In genomic region chr19:4471400-4472173, GRCh38 we compare ENCODE assay signal across 8 cellular contexts. TPM values are rescaled to one million over a fixed set of nuclear protein-coding genes. Genes with fewer than 3 reads are reported as not detected.
A peak's percentile ranks its signal among the peaks of the same experiment; 100 is the strongest.
DNase-seq lines count a peak whose midpoint lies in the region; ATAC-seq and TF ChIP-seq lines count a peak whose summit lies in the region.

No MANE protein-coding gene starts in this region.

- H3K4me3 ChIP-seq in ovary (peak overlapping the region; percentile 99), thyroid gland (replicated peaks in 1 of 3) (peak overlapping the region in 2 of 3 donors; percentile 27 to 97)

- intact Hi-C loops in Right ventricle myocardium superior (cut with DNase I), result no loop called here
- intact Hi-C loops in ovary (cut with DNase I), result no loop called here
- intact Hi-C loops in thyroid gland (cut with DNase I), result loop anchor here (2.0 kb wide), 1 partner anchor 13 kb away; no protein-coding TSS in a partner anchor

- H3K27me3 ChIP-seq in ovary, result no peaks in the 10 kb centered on the region
- no peaks in the 10 kb centered on the region for H3K27me3 ChIP-seq in thyroid gland

- peaks cover 19% of the 10 kb centered on the region for H3K4me1 Mint-ChIP-seq in activated naive CD8-positive, alpha-beta T cell treated with anti-CD3 and anti-CD28 coated beads, Interleukin-2, amount 10 ng/mL, durations not matched to agents 7 days and 5 days

- 1% methylated on average over 33 of the region's 33 CpGs for WGBS in ovary, 3 donors
- WGBS in thyroid gland, 2 donors, result 1% methylated on average over 31 to 32 of the region's 33 CpGs

- no peaks in the 10 kb centered on the region for H3K9me3 Mint-ChIP-seq in activated naive CD8-positive, alpha-beta T cell treated with anti-CD3 and anti-CD28 coated beads, Interleukin-2, amount 10 ng/mL, durations not matched to agents 7 days and 5 days

- no peak for TF ChIP-seq EP300 in ovary (IDR thresholded peaks at IDR 0.05)

- POLR2A ChIA-PET in GM10248 (lab: Yijun Ruan, JAX), result interaction anchor here (0.5 to 1.5 kb wide), 5 partner anchors 10 to 162 kb away, joined by 3 to 6 read pairs (median 4); partner anchors contain the start of gene CHAF1A
- POLR2A ChIA-PET in activated naive CD8-positive, alpha-beta T cell treated with anti-CD3 and anti-CD28 coated beads, Interleukin-2, amount 10 ng/mL, durations not matched to agents 7 days and 5 days (lab: Charles Lee), result interaction anchor here (0.7 to 2.9 kb wide), 18 partner anchors 11 to 486 kb away, joined by 3 to 33 read pairs (median 3); partner anchors contain the start of genes CHAF1A, DPP9, EEF2 and MPND

- CTCF ChIA-PET in GM10248 (lab: Yijun Ruan, JAX), result interaction anchor here (0.7 to 1.7 kb wide), 13 partner anchors 11 to 1521 kb away, joined by 3 to 10 read pairs (median 3); partner anchors contain the start of genes CHAF1A, FEM1A, PLIN5 and SH3GL1

- no peak for TF ChIP-seq POLR2A in ovary (IDR thresholded peaks at IDR 0.05)
- TF ChIP-seq POLR2A in thyroid gland (IDR thresholded peaks at IDR 0.05), result peak in 1 of 2 donors; percentile 62

- H3K9me3 ChIP-seq in ovary (no peaks in the 10 kb centered on the region), thyroid gland (no peaks in the 10 kb centered on the region)

- H3K36me3 Mint-ChIP-seq in activated naive CD8-positive, alpha-beta T cell treated with anti-CD3 and anti-CD28 coated beads, Interleukin-2, amount 10 ng/mL, durations not matched to agents 7 days and 5 days, result peaks cover 2% of the 10 kb centered on the region

- ATAC-seq in HG02642 (IDR thresholded peaks at IDR 0.05; ENCODE audit: poor library complexity, unreplicated experiment), result peak; percentile 86
- peak; percentile 91 for ATAC-seq in SK-N-SH treated with all-trans-retinoic acid at 6 μM for 48 hours
- peak; percentile 88 for ATAC-seq in activated naive CD8-positive, alpha-beta T cell treated with anti-CD3 and anti-CD28 coated beads, Interleukin-2, amount 10 ng/mL, durations not matched to agents 7 days and 5 days (ENCODE audit: low read depth)
- ATAC-seq in Right ventricle myocardium superior (ENCODE audit: poor library complexity), result peak; percentile 95

- peaks cover 18% of the 10 kb centered on the region for H3K4me1 ChIP-seq in ovary (ENCODE audit: insufficient read depth)
- H3K4me1 ChIP-seq in thyroid gland, result peaks cover 20% of the 10 kb centered on the region in 2 donors

- H3K27ac Mint-ChIP-seq in activated naive CD8-positive, alpha-beta T cell treated with anti-CD3 and anti-CD28 coated beads, Interleukin-2, amount 10 ng/mL, durations not matched to agents 7 days and 5 days, result no peak overlapping the region

- H3K36me3 ChIP-seq in ovary (no peaks in the 10 kb centered on the region), thyroid gland (peaks cover 0 to 5% of the 10 kb centered on the region in 2 donors)

- H3K4me3 Mint-ChIP-seq in activated naive CD8-positive, alpha-beta T cell treated with anti-CD3 and anti-CD28 coated beads, Interleukin-2, amount 10 ng/mL, durations not matched to agents 7 days and 5 days, result no peak overlapping the region

- TF ChIP-seq CTCF in GM10248 (IDR thresholded peaks at IDR 0.05; ENCODE audit: control extremely low read depth, extremely low read depth, low read depth, missing control alignments) (no peak), ovary (IDR thresholded peaks at IDR 0.05) (no peak), thyroid gland (IDR thresholded peaks at IDR 0.05) (no peak)

- no peaks in the 10 kb centered on the region for H3K27me3 Mint-ChIP-seq in activated naive CD8-positive, alpha-beta T cell treated with anti-CD3 and anti-CD28 coated beads, Interleukin-2, amount 10 ng/mL, durations not matched to agents 7 days and 5 days

- peak overlapping the region in 1 of 2 donors; percentile 74 for H3K27ac ChIP-seq in ovary
- peak overlapping the region; percentile 53 to 63 (median 60) for H3K27ac ChIP-seq in thyroid gland

- DNase-seq in GM10248 (ENCODE audit: extremely low spot score), result peak; percentile 98
- peak; percentile 100 for DNase-seq in NCI-H1105 (lab: John Stamatoyannopoulos, UW)
- peak; percentile 90 for DNase-seq in activated naive CD8-positive, alpha-beta T cell treated with anti-CD3 and anti-CD28 coated beads, Interleukin-2, amount 10 ng/mL, durations not matched to agents 7 days and 5 days
- DNase-seq in Right ventricle myocardium superior, result peak; percentile 99
- DNase-seq in ovary, result peak; percentile 96 to 98 (median 97)
- peak; percentile 99 for DNase-seq in thyroid gland

TF ChIP-seq in SK-N-SH treated with all-trans-retinoic acid at 6 μM for 48 hours, 23 proteins besides CTCF, POLR2A, EP300 and RAD21:
- TF ChIP-seq ZNF70 (CRISPR knock-in tag; IDR thresholded peaks at IDR 0.05) (no peak), ZC3H10 (CRISPR knock-in tag; IDR thresholded peaks at IDR 0.05) (no peak), SNAI2 (CRISPR knock-in tag; IDR thresholded peaks at IDR 0.05) (no peak), ZNF565 (CRISPR knock-in tag; conservative IDR thresholded peaks at IDR 0.05; ENCODE audit: low read depth) (no peak), CSRNP3 (CRISPR knock-in tag; IDR thresholded peaks at IDR 0.05) (no peak), GLIS3 (CRISPR knock-in tag; IDR thresholded peaks at IDR 0.05) (no peak), OSR1 (CRISPR knock-in tag; IDR thresholded peaks at IDR 0.05) (no peak), CREB5 (CRISPR knock-in tag; IDR thresholded peaks at IDR 0.05; ENCODE audit: low read depth) (no peak), TCF4 (CRISPR knock-in tag; IDR thresholded peaks at IDR 0.05; ENCODE audit: borderline replicate concordance) (no peak), TOX (CRISPR knock-in tag; IDR thresholded peaks at IDR 0.05; ENCODE audit: borderline replicate concordance) (no peak)

RNA-seq across cellular contexts. Expression of gene HDGFL2, which starts 0.5 kb away (rescaled TPM):
- 10 to 100 TPM; 56.5 to 58.0 TPM for total RNA-seq in activated naive CD8-positive, alpha-beta T cell treated with anti-CD3 and anti-CD28 coated beads, Interleukin-2, amount 10 ng/mL, durations not matched to agents 7 days and 5 days
- total RNA-seq in Right ventricle myocardium superior, result 27.8 TPM
- 10 to 100 TPM; 36.2 to 77.2 (median 64.4) TPM for total RNA-seq in ovary
- polyA plus RNA-seq in ovary, result 10 to 100 TPM; 28.5 to 63.0 TPM
- total RNA-seq in thyroid gland, result 10 to 100 TPM; 26.5 to 42.3 (median 28.4) TPM

RNA-seq across cellular contexts. Expression of gene UBXN6, which starts 14.0 kb away (rescaled TPM):
- 10 to 100 TPM; 50.0 to 56.7 TPM for total RNA-seq in activated naive CD8-positive, alpha-beta T cell treated with anti-CD3 and anti-CD28 coated beads, Interleukin-2, amount 10 ng/mL, durations not matched to agents 7 days and 5 days
- 120 TPM for total RNA-seq in Right ventricle myocardium superior
- 100 to 1,000 TPM in 6 of 7 donors, 10 to 100 TPM in 1; 66.9 to 170 (median 133) TPM for total RNA-seq in ovary
- polyA plus RNA-seq in ovary, result 100 to 1,000 TPM in 1 of 2 donors, 10 to 100 TPM in 1; 19.3 to 140 TPM
- 100 to 1,000 TPM in 2 of 4 donors, 10 to 100 TPM in 2; 90.1 to 187 (median 106) TPM for total RNA-seq in thyroid gland

RNA-seq across cellular contexts. Expression of gene PLIN4, which starts 46.7 kb away (rescaled TPM):
- under 1 TPM; 0.06 to 0.11 TPM for total RNA-seq in activated naive CD8-positive, alpha-beta T cell treated with anti-CD3 and anti-CD28 coated beads, Interleukin-2, amount 10 ng/mL, durations not matched to agents 7 days and 5 days
- total RNA-seq in Right ventricle myocardium superior (239 TPM), ovary (10 to 100 TPM in 5 of 7 donors, 1 to 10 TPM in 2; 3.7 to 55.1 (median 23.6) TPM), thyroid gland (1 to 10 TPM; 1.3 to 6.6 (median 3.7) TPM)
- 1 to 10 TPM; 1.6 to 9.6 TPM for polyA plus RNA-seq in ovary
